In genomic region chr21:17370750-17371325, GRCh38 we compare ENCODE assay signal across 18 cellular contexts.
DNase-seq lines count a peak whose midpoint lies in the region; ATAC-seq and TF ChIP-seq lines count a peak whose summit lies in the region.
"Had no signal": no experiment of that assay in that cellular context is flagged by ENCODE, and none has a peak within 500 bp of the region (broad histone marks: within the 10 kb centered on the region; RNA-seq: fewer than 3 reads in every experiment).

No MANE protein-coding gene starts in this region.

- H3K4me2 ChIP-seq in H9 (ENCODE audit: insufficient read depth, insufficient read length, low read length) (no peak overlapping the region), neural progenitor cell (peak overlapping the region; percentile 5)
- H3K4me2 ChIP-seq: BLaER1, KMS-11 had no signal

- peak overlapping the region; percentile 40 for H2BK120ac ChIP-seq in H9 (ENCODE audit: low read depth, low read length, poor library complexity, severe bottlenecking)

- no peak for TF ChIP-seq EP300 in tibial nerve (IDR thresholded peaks at IDR 0.05)

- no peak for ATAC-seq in Right ventricle myocardium inferior
- ATAC-seq: effector memory CD8-positive, alpha-beta T cell; natural killer cell treated with Interleukin-12 subunit alpha and Interleukin-12 subunit beta and Interleukin-15 and Interleukin-18, amount 100 ng/mL, for 72 hours; PC-3; psoas muscle; stimulated activated memory B cell treated with anti-CD40 and anti-IgM and Interleukin-4, amounts not matched to agents 10 μg/mL and 1 μg/mL and 100 μg/mL, for 72 hours had no signal

- H3K4me3 ChIP-seq in neural progenitor cell = no peak overlapping the region
- H3K4me3 ChIP-seq in tibial nerve = no peak overlapping the region
- H3K4me3 ChIP-seq: BLaER1, psoas muscle had no signal

- H3K79me1 ChIP-seq in H9 (ENCODE audit: insufficient read depth, low read depth, low read length, poor library complexity, severe bottlenecking) = no peaks in the 10 kb centered on the region

- H3K9ac ChIP-seq in H9 (ENCODE audit: extremely low read depth, insufficient read length, low read length) = no peak overlapping the region
- H3K9ac ChIP-seq in neural progenitor cell = no peak overlapping the region
- H3K9ac ChIP-seq: BLaER1, KMS-11 had no signal

- H3K23ac ChIP-seq in H9 (ENCODE audit: insufficient read length, low read depth, low read length) = no peak overlapping the region

- peak overlapping the region; percentile 71; the same call in 1 of the 2 replicates for H3K14ac ChIP-seq in H9 (ENCODE audit: insufficient read depth, low read length)

- H3K4me1 Mint-ChIP-seq in H9 (peaks cover 31 to 38% of the 10 kb centered on the region in 2 experiments), endothelial cell (ENCODE audit: unreplicated experiment) (peaks cover 5% of the 10 kb centered on the region), neural progenitor cell (peaks cover 17% of the 10 kb centered on the region)
- H3K4me1 Mint-ChIP-seq: central memory CD8-positive, alpha-beta T cell; stimulated activated memory B cell treated with anti-CD40 and anti-IgM and Interleukin-4, amounts not matched to agents 10 μg/mL and 1 μg/mL and 100 μg/mL, for 72 hours had no signal

- DNase-seq in H9 = no peak
- peak; percentile 72 for DNase-seq in NCI-H69 (lab: John Stamatoyannopoulos, UW)
- DNase-seq in endothelial cell (ENCODE audit: low spot score) = no peak
- no peak for DNase-seq in neural progenitor cell (ENCODE audit: low spot score)
- DNase-seq in Right ventricle myocardium inferior (ENCODE audit: missing footprints) = no peak
- no peak for DNase-seq in tibial nerve (ENCODE audit: low spot score in 2 of 2)
- DNase-seq in NCI-H2029 treated with DMSO at 0.1 percent for 48 hours (lab: John Stamatoyannopoulos, UW) = no peak
- DNase-seq: effector memory CD8-positive, alpha-beta T cell; NCI-H1092 treated with DMSO at 0.1 percent for 48 hours; psoas muscle; trophoblast cell had no signal

- no peak overlapping the region; the same call in 1 of the 2 replicates for H3K4ac ChIP-seq in H9 (ENCODE audit: low read depth, low read length)

- H3K36me3 Mint-ChIP-seq in H9 (ENCODE audit: insufficient read depth in 1 of 3, low read depth in 3 of 3) (peaks cover 0 to 26% (median 9%) of the 10 kb centered on the region in 3 experiments; a peak in 5 of 7 replicates), endothelial cell (ENCODE audit: low read depth, unreplicated experiment) (peaks cover 2% of the 10 kb centered on the region), neural progenitor cell (peaks cover 3% of the 10 kb centered on the region)
- H3K36me3 Mint-ChIP-seq: stimulated activated memory B cell treated with anti-CD40 and anti-IgM and Interleukin-4, amounts not matched to agents 10 μg/mL and 1 μg/mL and 100 μg/mL, for 72 hours had no signal

- no peak overlapping the region for H3K56ac ChIP-seq in H9 (ENCODE audit: insufficient read length, low read depth, low read length)

- H2AFZ ChIP-seq in H9 (ENCODE audit: low read length) = no peak overlapping the region
- no peak overlapping the region for H2AFZ ChIP-seq in neural progenitor cell (replicated peaks)

- no peak for TF ChIP-seq CTCF in H9 (conservative IDR thresholded peaks at IDR 0.05)
- TF ChIP-seq CTCF in endothelial cell (IDR thresholded peaks at IDR 0.05; ENCODE audit: unreplicated experiment) = no peak
- no peak for TF ChIP-seq CTCF in neural progenitor cell (IDR thresholded peaks at IDR 0.05)
- no peak for TF ChIP-seq CTCF in tibial nerve (IDR thresholded peaks at IDR 0.05)

- no peak overlapping the region for H2AK5ac ChIP-seq in H9 (ENCODE audit: insufficient read length, low read length)

- peaks cover 18 to 19% of the 10 kb centered on the region in 2 experiments for H3K9me3 Mint-ChIP-seq in H9
- no peaks in the 10 kb centered on the region for H3K9me3 Mint-ChIP-seq in endothelial cell (ENCODE audit: unreplicated experiment)
- peaks cover 18% of the 10 kb centered on the region for H3K9me3 Mint-ChIP-seq in neural progenitor cell
- H3K9me3 Mint-ChIP-seq: activated T-helper 1 cell treated with anti-CD3 and anti-CD28 coated beads, Interleukin-12 subunit alpha, Interleukin-12 subunit beta, Interleukin-2, Interleukin-4 antibody, amounts not matched to agents 30 ng/mL and 10 ng/mL and 1 ng/mL, durations not matched to agents 14 hours and 24 hours and 36 hours; central memory CD8-positive, alpha-beta T cell; stimulated activated memory B cell treated with anti-CD40 and anti-IgM and Interleukin-4, amounts not matched to agents 10 μg/mL and 1 μg/mL and 100 μg/mL, for 72 hours had no signal

- no peak for TF ChIP-seq POLR2A in tibial nerve (IDR thresholded peaks at IDR 0.05)

- no peaks in the 10 kb centered on the region for H3K9me3 ChIP-seq in H9 (ENCODE audit: control insufficient read depth, low read depth, low read length)
- no peaks in the 10 kb centered on the region for H3K9me3 ChIP-seq in neural progenitor cell (ENCODE audit: low read depth)
- H3K9me3 ChIP-seq in tibial nerve = no peaks in the 10 kb centered on the region
- H3K9me3 ChIP-seq: BLaER1, psoas muscle had no signal

- H3K27ac Mint-ChIP-seq in H9 (no peak overlapping the region), endothelial cell (ENCODE audit: unreplicated experiment) (peak overlapping the region; percentile 71), neural progenitor cell (peak overlapping the region; percentile 43)
- H3K27ac Mint-ChIP-seq: activated T-helper 1 cell treated with anti-CD3 and anti-CD28 coated beads, Interleukin-12 subunit alpha, Interleukin-12 subunit beta, Interleukin-2, Interleukin-4 antibody, amounts not matched to agents 30 ng/mL and 10 ng/mL and 1 ng/mL, durations not matched to agents 14 hours and 24 hours and 36 hours; effector memory CD8-positive, alpha-beta T cell; natural killer cell treated with Interleukin-12 subunit alpha and Interleukin-12 subunit beta and Interleukin-15 and Interleukin-18, amount 100 ng/mL, for 72 hours; stimulated activated memory B cell treated with anti-CD40 and anti-IgM and Interleukin-4, amounts not matched to agents 10 μg/mL and 1 μg/mL and 100 μg/mL, for 72 hours had no signal

- peak overlapping the region; percentile 29 for H3K18ac ChIP-seq in H9 (ENCODE audit: insufficient read length, low read depth, low read length)

- no peak overlapping the region for H3K4me3 Mint-ChIP-seq in H9
- H3K4me3 Mint-ChIP-seq in endothelial cell (ENCODE audit: unreplicated experiment) = no peak overlapping the region
- H3K4me3 Mint-ChIP-seq in neural progenitor cell = no peak overlapping the region
- H3K4me3 Mint-ChIP-seq: activated T-helper 1 cell treated with anti-CD3 and anti-CD28 coated beads, Interleukin-12 subunit alpha, Interleukin-12 subunit beta, Interleukin-2, Interleukin-4 antibody, amounts not matched to agents 30 ng/mL and 10 ng/mL and 1 ng/mL, durations not matched to agents 14 hours and 24 hours and 36 hours; central memory CD8-positive, alpha-beta T cell; effector memory CD8-positive, alpha-beta T cell; natural killer cell treated with Interleukin-12 subunit alpha and Interleukin-12 subunit beta and Interleukin-15 and Interleukin-18, amount 100 ng/mL, for 72 hours; stimulated activated memory B cell treated with anti-CD40 and anti-IgM and Interleukin-4, amounts not matched to agents 10 μg/mL and 1 μg/mL and 100 μg/mL, for 72 hours had no signal

- H4K20me1 ChIP-seq in H9 (ENCODE audit: control insufficient read depth, insufficient read depth, insufficient read length) (no peaks in the 10 kb centered on the region), neural progenitor cell (ENCODE audit: low read depth) (no peaks in the 10 kb centered on the region)
- H4K20me1 ChIP-seq: BLaER1 had no signal

- H4K91ac ChIP-seq in H9 (ENCODE audit: insufficient read length, low read depth, low read length) = no peak overlapping the region

- no CpG with 5 or more reads among the region's 5 CpGs for WGBS in H9 (ENCODE audit: extremely low coverage, insufficient read length, low lambda C conversion rate)
- 40 to 52% methylated on average over 5 of the region's 5 CpGs for WGBS in tibial nerve, 2 donors

- H3K27me3 ChIP-seq in H9 (ENCODE audit: insufficient read depth, low read length) = no peaks in the 10 kb centered on the region
- H3K27me3 ChIP-seq in neural progenitor cell = no peaks in the 10 kb centered on the region
- H3K27me3 ChIP-seq in tibial nerve = no peaks in the 10 kb centered on the region
- H3K27me3 ChIP-seq: BLaER1 had no signal

- H3K36me3 ChIP-seq in neural progenitor cell (no peaks in the 10 kb centered on the region), tibial nerve (no peaks in the 10 kb centered on the region)
- H3K36me3 ChIP-seq: BLaER1 had no signal

- H2BK12ac ChIP-seq in H9 (ENCODE audit: insufficient read length, low read depth, low read length) = no peak overlapping the region

- intact Hi-C loops in Right ventricle myocardium inferior (cut with DNase I) = no loop called here

- H3F3A ChIP-seq in neural progenitor cell (ENCODE audit: low read depth) = no peaks in the 10 kb centered on the region

- H2BK20ac ChIP-seq in H9 (ENCODE audit: low read depth, low read length, poor library complexity, severe bottlenecking) = no peak overlapping the region

- H3K27ac ChIP-seq in H9 (ENCODE audit: insufficient read length, low read depth, low read length) (no peak overlapping the region), neural progenitor cell (no peak overlapping the region), tibial nerve (no peak overlapping the region)
- H3K27ac ChIP-seq: BLaER1, KMS-11, psoas muscle had no signal

- no peak overlapping the region for H4K5ac ChIP-seq in H9 (ENCODE audit: insufficient read length, low read depth, low read length)

- no peak overlapping the region for H4K8ac ChIP-seq in H9 (replicated peaks; ENCODE audit: insufficient read length, low read depth, low read length)

- peaks cover 4% of the 10 kb centered on the region; the same call in 1 of the 2 replicates for H3K27me3 Mint-ChIP-seq in H9 (ENCODE audit: low read depth)
- no peaks in the 10 kb centered on the region for H3K27me3 Mint-ChIP-seq in endothelial cell (ENCODE audit: unreplicated experiment)
- H3K27me3 Mint-ChIP-seq in neural progenitor cell (ENCODE audit: insufficient read depth, low read depth) = peaks cover 2% of the 10 kb centered on the region
- H3K27me3 Mint-ChIP-seq: natural killer cell treated with Interleukin-12 subunit alpha and Interleukin-12 subunit beta and Interleukin-15 and Interleukin-18, amount 100 ng/mL, for 72 hours; stimulated activated memory B cell treated with anti-CD40 and anti-IgM and Interleukin-4, amounts not matched to agents 10 μg/mL and 1 μg/mL and 100 μg/mL, for 72 hours had no signal

- H3K23me2 ChIP-seq in H9 (ENCODE audit: insufficient read length, low read depth, low read length, poor library complexity, severe bottlenecking) = no peaks in the 10 kb centered on the region

- H3K4me1 ChIP-seq in H9 (ENCODE audit: insufficient read depth, low read length) (no peaks in the 10 kb centered on the region; the same call in 1 of the 2 replicates), neural progenitor cell (peaks cover 6% of the 10 kb centered on the region), tibial nerve (no peaks in the 10 kb centered on the region)
- H3K4me1 ChIP-seq: BLaER1, psoas muscle had no signal

- no peak overlapping the region for H3T11ph ChIP-seq in H9 (ENCODE audit: low read length)

- H2BK5ac ChIP-seq in H9 (ENCODE audit: insufficient read length, low read length) = no peak overlapping the region

- H3K79me2 ChIP-seq in H9 (ENCODE audit: insufficient read depth, low read length) (no peaks in the 10 kb centered on the region), neural progenitor cell (ENCODE audit: low read depth) (no peaks in the 10 kb centered on the region)

- no peak overlapping the region for H2BK15ac ChIP-seq in H9 (ENCODE audit: low read depth, low read length)

Comparison
In these comparisons a context has a peak if more than half of its experiments do, and no peak if none do; other contexts are left out.
1. H3K27ac Mint-ChIP-seq: peak in endothelial cell (single experiment) and neural progenitor cell (single experiment); none in H9 (0 of 3).